Comparison of ENCODE assay signal across 8 cellular contexts in the genomic region with DNA sequence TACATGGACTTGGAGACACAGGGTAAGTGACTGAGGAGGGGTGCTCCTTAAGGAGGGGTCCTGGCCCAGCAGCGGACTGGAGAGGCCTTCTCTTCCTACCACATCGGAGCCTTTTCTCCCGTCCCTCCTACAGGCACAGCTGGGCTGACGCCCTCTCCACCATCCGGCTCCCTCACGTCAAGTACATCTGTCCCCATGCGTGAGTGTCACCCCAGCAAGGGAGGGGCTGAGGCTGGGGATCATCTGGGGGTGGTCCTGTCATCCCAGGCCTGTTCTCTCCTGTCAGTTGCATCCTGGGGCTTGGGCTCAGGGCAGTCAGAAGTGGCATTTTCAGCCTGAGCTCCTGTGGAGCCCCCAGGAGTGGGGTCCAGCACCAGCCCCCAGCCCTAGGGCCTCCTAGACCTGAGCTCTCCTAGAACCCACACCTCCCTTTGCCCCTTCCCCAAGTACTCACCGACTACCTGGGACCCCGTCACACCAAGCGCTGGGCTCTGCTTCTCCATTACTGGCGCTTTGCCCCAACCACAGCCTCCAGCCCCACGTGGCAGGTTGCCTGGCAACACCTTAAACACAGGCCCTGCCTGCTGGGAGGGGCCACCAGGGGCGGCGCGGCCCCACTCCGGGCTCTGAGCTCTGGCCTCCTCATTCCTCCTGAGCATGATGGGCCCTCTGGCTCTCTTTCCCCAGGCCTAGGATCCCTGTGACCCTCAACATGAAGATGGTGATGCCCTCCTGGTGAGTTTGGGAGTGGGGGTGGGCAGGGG. TPM values are rescaled to one million over a fixed set of nuclear protein-coding genes. Genes with fewer than 3 reads are reported as not detected.
DNase-seq lines count a peak whose midpoint lies in the region; ATAC-seq, FAIRE-seq and TF ChIP-seq lines count a peak whose summit lies in the region.

No MANE protein-coding gene starts in this region.

- no peak overlapping the region for H2BK5ac ChIP-seq in mesenchymal stem cell (ENCODE audit: low read depth, low read length, poor library complexity, severe bottlenecking)

- H3K4me2 ChIP-seq in GM12878 (ENCODE audit: control insufficient read depth, insufficient read depth), result no peak overlapping the region
- no peak overlapping the region for H3K4me2 ChIP-seq in mesenchymal stem cell (ENCODE audit: low read length, poor library complexity, severe bottlenecking)

- no peak overlapping the region for H3K23ac ChIP-seq in mesenchymal stem cell (ENCODE audit: low read length in 2 of 2)

- H3K18ac ChIP-seq in mesenchymal stem cell (ENCODE audit: low read depth in 1 of 2, low read length in 2 of 2), result no peak overlapping the region

- H3K27ac ChIP-seq in GM12878 (ENCODE audit: control insufficient read depth, insufficient read depth), result no peak overlapping the region
- no peak overlapping the region for H3K27ac ChIP-seq in mesenchymal stem cell (ENCODE audit: low read length, poor library complexity, severe bottlenecking)

- H3K9me3 ChIP-seq in GM12878 (replicated peaks; ENCODE audit: control insufficient read depth, insufficient read depth, low read length) (no peaks in the 10 kb centered on the region), mesenchymal stem cell (ENCODE audit: control insufficient read depth, low read length) (no peaks in the 10 kb centered on the region)

- H3K79me2 ChIP-seq in GM12878 (ENCODE audit: control insufficient read depth, insufficient read depth, low read length), result peaks cover 23% of the 10 kb centered on the region

- SMC1A ChIA-PET in GM12878 (lab: Charles Lee; ENCODE audit: uncharacterized antibody, unreplicated experiment), result no interaction called here

- intact Hi-C loops in GM12878 (cut with micrococcal nuclease; ENCODE audit: unreplicated experiment), result no loop called here

- H4K8ac ChIP-seq in mesenchymal stem cell (ENCODE audit: low read length), result no peak overlapping the region

- no peak for TF ChIP-seq CTCF in GM12878 (IDR thresholded peaks at IDR 0.05 in 2 of 3, conservative IDR thresholded peaks at IDR 0.05 in 1 of 3; ENCODE audit: control insufficient read depth in 2 of 3, extremely low read depth in 1 of 3, insufficient read depth in 1 of 3, low read depth in 3 of 3, low read length in 3 of 3)

- ATAC-seq in GM12878 (peak; percentile 37), GM21723 (IDR thresholded peaks at IDR 0.05; ENCODE audit: unreplicated experiment) (no peak), GM18909 (IDR thresholded peaks at IDR 0.05; ENCODE audit: poor library complexity, unreplicated experiment) (no peak)

- FAIRE-seq in GM12878 (lab: Jason Lieb, UNC) (no peak), GM19239 (lab: Jason Lieb, UNC) (no peak)

- POLR2A ChIA-PET in GM12878 (lab: Charles Lee), result interaction anchor here (1.2 kb wide), 1 partner anchor 14 kb away, joined by 7 read pairs; no protein-coding TSS in a partner anchor

- CTCF ChIA-PET in GM12878 (lab: Yijun Ruan, JAX), result interaction anchor here (0.9 to 1.4 kb wide), 3 partner anchors 14 to 18 kb away, joined by 3 to 4 read pairs (median 3); no protein-coding TSS in a partner anchor

- no peak overlapping the region for H3K14ac ChIP-seq in mesenchymal stem cell (ENCODE audit: low read length in 2 of 2)

- H3K36me3 ChIP-seq in GM12878 (ENCODE audit: control insufficient read depth in 2 of 2, insufficient read depth in 2 of 2, low read length in 1 of 2) (peaks cover 4 to 16% of the 10 kb centered on the region in 2 experiments; a peak in 3 of 4 replicates), mesenchymal stem cell (ENCODE audit: control insufficient read depth in 1 of 2, insufficient read depth in 2 of 2, low read depth in 1 of 2, low read length in 2 of 2) (peaks cover 44 to 54% of the 10 kb centered on the region in 2 experiments)

- peak overlapping the region in 1 of 2 experiments; percentile 15 for H2BK12ac ChIP-seq in mesenchymal stem cell (ENCODE audit: low read length in 2 of 2)

- H3K9ac ChIP-seq in GM12878 (ENCODE audit: control insufficient read depth, insufficient read depth, low read length) (no peak overlapping the region), mesenchymal stem cell (ENCODE audit: low read length) (peak overlapping the region; percentile 94)

- H2AFZ ChIP-seq in GM12878 (ENCODE audit: control insufficient read depth, low read depth, low read length), result no peak overlapping the region
- H2AFZ ChIP-seq in mesenchymal stem cell (ENCODE audit: low read depth, low read length), result no peak overlapping the region

- no peak overlapping the region for H3K4ac ChIP-seq in mesenchymal stem cell (ENCODE audit: low read depth in 1 of 2, low read length in 2 of 2)

- in situ Hi-C loops in GM12878 (cut with MboI), result loop anchor here (25.0 kb wide), 1 partner anchor 1444 kb away; the partner anchor contains the start of genes RSRP1 and SYF2

- no peak overlapping the region for H2BK120ac ChIP-seq in mesenchymal stem cell (ENCODE audit: low read depth, low read length)

- peaks cover 28% of the 10 kb centered on the region for H3K79me1 ChIP-seq in mesenchymal stem cell (replicated peaks; ENCODE audit: low read length, poor library complexity, severe bottlenecking)

- H3K4me1 ChIP-seq in GM12878 (ENCODE audit: control insufficient read depth, insufficient read depth, low read length) (0 out of 2 replicates have a peak, but pooled peaks cover 5% of the 10 kb centered on the region), mesenchymal stem cell (ENCODE audit: control insufficient read depth, insufficient read depth, low read depth, low read length) (peaks cover 36% of the 10 kb centered on the region)

- BruUV-seq in GM12878 (replicated peaks; lab: Mats Ljungman, UMichigan), result no TSS peak

- no peak overlapping the region for H2AK5ac ChIP-seq in mesenchymal stem cell (ENCODE audit: low read length, severe bottlenecking)

- no peak for TF ChIP-seq RAD21 in GM12878 (IDR thresholded peaks at IDR 0.05; ENCODE audit: insufficient read depth, low read depth, low read length)

- no peaks in the 10 kb centered on the region for H3K27me3 ChIP-seq in GM12878 (replicated peaks in 1 of 2; ENCODE audit: control insufficient read depth in 2 of 2, insufficient read depth in 2 of 2, low read length in 1 of 2)
- H3K27me3 ChIP-seq in mesenchymal stem cell (ENCODE audit: control insufficient read depth in 1 of 2, insufficient read depth in 1 of 2, low read length in 2 of 2), result no peaks in the 10 kb centered on the region

- TF ChIP-seq EP300 in GM12878 (IDR thresholded peaks at IDR 0.05; ENCODE audit: borderline replicate concordance in 1 of 2, control insufficient read depth in 1 of 2, low read depth in 2 of 2, low read length in 2 of 2), result no peak

- H4K20me1 ChIP-seq in GM12878 (ENCODE audit: control insufficient read depth, insufficient read depth), result no peaks in the 10 kb centered on the region

- peak; percentile 30; the same call in 1 of the 2 replicates for TF ChIP-seq POLR2A in GM12878 (IDR thresholded peaks at IDR 0.05; ENCODE audit: low read depth, low read length)

- no peak overlapping the region for H4K91ac ChIP-seq in mesenchymal stem cell (ENCODE audit: low read length)

- 69% methylated on average over 16 of the region's 16 CpGs for WGBS in GM12878 (ENCODE audit: insufficient coverage, insufficient replicate concordance, low lambda C conversion rate, missing lambda C conversion rate)
- WGBS in mesenchymal stem cell, result 94% methylated on average over 16 of the region's 16 CpGs

- no peak overlapping the region for H2BK15ac ChIP-seq in mesenchymal stem cell (ENCODE audit: low read depth, poor library complexity, severe bottlenecking)

- peak; percentile 44 for DNase-seq in CD1c-positive myeloid dendritic cell (ENCODE audit: extremely low spot score)
- peak; percentile 37 for DNase-seq in MV-4-11 (lab: John Stamatoyannopoulos, UW)
- no peak for DNase-seq in GM12878 (ENCODE audit: low read depth, low spot score)
- peak; percentile 43 for DNase-seq in mesenchymal stem cell
- DNase-seq in DMS153 (lab: John Stamatoyannopoulos, UW), result no peak
- DNase-seq in GM19239 (ENCODE audit: insufficient read length, low spot score), result no peak

- H3K4me3 ChIP-seq in GM12878 (no peak overlapping the region), mesenchymal stem cell (ENCODE audit: insufficient read depth in 1 of 2, low read depth in 1 of 2, low read length in 2 of 2) (no peak overlapping the region)

- RAD21 ChIA-PET in GM12878 (lab: Charles Lee; ENCODE audit: unreplicated experiment), result no interaction called here

RNA-seq across cellular contexts. Expression of gene LYPLA2, which starts 2.3 kb away (rescaled TPM):
- total RNA-seq in GM12878 (2013; cell fraction: nucleolus; rRNA removed), result 15.9 and 20.7 TPM in 2 replicates
- total RNA-seq in GM12878 (2014; rRNA removed) (94.0 and 107 TPM in 2 replicates), GM12878 (2014; rRNA removed; fragmentation: Illumina TruSeq; extraction: Trizol) (28.8 and 30.1 TPM in 2 replicates), GM12878 (2021) (77.0 and 79.6 TPM in 2 replicates)
- 23.2 TPM for polyA plus RNA-seq in GM12878 (2011; ENCODE audit: low read depth)
- polyA plus RNA-seq in GM12878 (2011; rRNA removed) (21.9 and 41.5 TPM in 2 replicates), GM12878 (2014; fragmentation: Illumina TruSeq; extraction: Trizol) (15.5 and 47.7 TPM in 2 replicates), GM12878 (2014; fragmentation: Nextera tagmentation; extraction: Ambion mirVana) (1 to 10 TPM; 2.7 to 5.9 TPM), GM12878 (2014; rRNA removed) (110 and 131 TPM in 2 replicates), GM12878 (2016; fragmentation: Nextera tagmentation; extraction: Ambion mirVana) (100 to 1,000 TPM; 116 to 129 TPM)
- polyA plus RNA-seq in GM12878 (2011; cell fraction: cytosol; rRNA removed), result 72.1 and 103 TPM in 2 replicates
- polyA plus RNA-seq in GM12878 (2011; cell fraction: nucleus; rRNA removed), result 115 and 123 TPM in 2 replicates
- 46.2 and 62.6 TPM in 2 replicates for polyA plus RNA-seq in GM12878 (2012)
- polyA minus RNA-seq in GM12878 (2011; rRNA and poly(A)+ RNA removed), result 25.5 and 47.7 TPM in 2 replicates
- 26.0 and 26.1 TPM in 2 replicates for polyA minus RNA-seq in GM12878 (2011; cell fraction: cytosol; rRNA and poly(A)+ RNA removed)
- 16.3 and 23.5 TPM in 2 replicates for polyA minus RNA-seq in GM12878 (2011; cell fraction: nucleus; rRNA and poly(A)+ RNA removed)
- 62.5 TPM for polyA plus RNA-seq in mesenchymal stem cell (2013, experiment 1 of 2)
- polyA plus RNA-seq in mesenchymal stem cell (2013, experiment 2 of 2), result 61.5 TPM

RNA-seq across cellular contexts. Expression of gene GALE, which starts 7.4 kb away (rescaled TPM):
- 22.6 and 31.0 TPM in 2 replicates for total RNA-seq in GM12878 (2013; cell fraction: nucleolus; rRNA removed)
- total RNA-seq in GM12878 (2014; rRNA removed), result 46.8 and 51.6 TPM in 2 replicates
- 24.2 and 27.6 TPM in 2 replicates for total RNA-seq in GM12878 (2014; rRNA removed; fragmentation: Illumina TruSeq; extraction: Trizol)
- 41.7 and 47.5 TPM in 2 replicates for total RNA-seq in GM12878 (2021)
- polyA plus RNA-seq in GM12878 (2011; ENCODE audit: low read depth), result 11.5 TPM
- 14.5 and 23.8 TPM in 2 replicates for polyA plus RNA-seq in GM12878 (2011; rRNA removed)
- 35.5 and 41.5 TPM in 2 replicates for polyA plus RNA-seq in GM12878 (2011; cell fraction: cytosol; rRNA removed)
- 46.5 and 47.9 TPM in 2 replicates for polyA plus RNA-seq in GM12878 (2011; cell fraction: nucleus; rRNA removed)
- 21.1 and 26.8 TPM in 2 replicates for polyA plus RNA-seq in GM12878 (2012)
- polyA plus RNA-seq in GM12878 (2014; fragmentation: Illumina TruSeq; extraction: Trizol), result 23.6 and 34.0 TPM in 2 replicates
- 1 to 10 TPM; 4.2 to 10.0 TPM for polyA plus RNA-seq in GM12878 (2014; fragmentation: Nextera tagmentation; extraction: Ambion mirVana)
- 50.2 and 50.8 TPM in 2 replicates for polyA plus RNA-seq in GM12878 (2014; rRNA removed)
- polyA plus RNA-seq in GM12878 (2016; fragmentation: Nextera tagmentation; extraction: Ambion mirVana), result 10 to 100 TPM; 72.2 to 93.7 TPM
- 10.7 and 20.4 TPM in 2 replicates for polyA minus RNA-seq in GM12878 (2011; rRNA and poly(A)+ RNA removed)
- polyA minus RNA-seq in GM12878 (2011; cell fraction: cytosol; rRNA and poly(A)+ RNA removed), result 10.0 and 10.7 TPM in 2 replicates
- polyA minus RNA-seq in GM12878 (2011; cell fraction: nucleus; rRNA and poly(A)+ RNA removed), result 7.7 and 12.5 TPM in 2 replicates
- 44.9 TPM for polyA plus RNA-seq in mesenchymal stem cell (2013, experiment 1 of 2)
- 45.0 TPM for polyA plus RNA-seq in mesenchymal stem cell (2013, experiment 2 of 2)

RNA-seq across cellular contexts. Expression of gene PITHD1, which starts 15.0 kb away (rescaled TPM):
- total RNA-seq in GM12878 (2013; cell fraction: nucleolus; rRNA removed), result 19.1 and 27.2 TPM in 2 replicates
- 75.6 and 81.1 TPM in 2 replicates for total RNA-seq in GM12878 (2014; rRNA removed)
- 64.2 and 68.6 TPM in 2 replicates for total RNA-seq in GM12878 (2014; rRNA removed; fragmentation: Illumina TruSeq; extraction: Trizol)
- total RNA-seq in GM12878 (2021), result 61.7 and 65.5 TPM in 2 replicates
- 51.3 TPM for polyA plus RNA-seq in GM12878 (2011; ENCODE audit: low read depth)
- polyA plus RNA-seq in GM12878 (2011; rRNA removed), result 80.5 and 82.2 TPM in 2 replicates
- polyA plus RNA-seq in GM12878 (2011; cell fraction: cytosol; rRNA removed), result 52.2 and 60.4 TPM in 2 replicates
- 41.3 and 41.4 TPM in 2 replicates for polyA plus RNA-seq in GM12878 (2011; cell fraction: nucleus; rRNA removed)
- polyA plus RNA-seq in GM12878 (2012), result 43.9 and 44.2 TPM in 2 replicates
- 64.4 and 69.9 TPM in 2 replicates for polyA plus RNA-seq in GM12878 (2014; fragmentation: Illumina TruSeq; extraction: Trizol)
- polyA plus RNA-seq in GM12878 (2014; fragmentation: Nextera tagmentation; extraction: Ambion mirVana), result 10 to 100 TPM; 23.7 to 43.3 TPM
- 69.6 and 72.6 TPM in 2 replicates for polyA plus RNA-seq in GM12878 (2014; rRNA removed)
- 10 to 100 TPM; 64.8 to 73.2 TPM for polyA plus RNA-seq in GM12878 (2016; fragmentation: Nextera tagmentation; extraction: Ambion mirVana)
- polyA minus RNA-seq in GM12878 (2011; rRNA and poly(A)+ RNA removed), result 15.8 and 23.9 TPM in 2 replicates
- 7.1 and 9.4 TPM in 2 replicates for polyA minus RNA-seq in GM12878 (2011; cell fraction: cytosol; rRNA and poly(A)+ RNA removed)
- 8.7 and 15.4 TPM in 2 replicates for polyA minus RNA-seq in GM12878 (2011; cell fraction: nucleus; rRNA and poly(A)+ RNA removed)
- polyA plus RNA-seq in mesenchymal stem cell (2013, experiment 1 of 2), result 16.0 TPM
- polyA plus RNA-seq in mesenchymal stem cell (2013, experiment 2 of 2), result 16.3 TPM

RNA-seq across cellular contexts. Expression of gene HMGCL, which starts 32.0 kb away (rescaled TPM):
- total RNA-seq in GM12878 (2013; cell fraction: nucleolus; rRNA removed), result 49.0 and 49.4 TPM in 2 replicates
- 34.2 and 35.9 TPM in 2 replicates for total RNA-seq in GM12878 (2014; rRNA removed)
- total RNA-seq in GM12878 (2014; rRNA removed; fragmentation: Illumina TruSeq; extraction: Trizol), result 29.4 and 34.0 TPM in 2 replicates
- total RNA-seq in GM12878 (2021), result 29.4 and 33.1 TPM in 2 replicates
- 32.9 TPM for polyA plus RNA-seq in GM12878 (2011; ENCODE audit: low read depth)
- polyA plus RNA-seq in GM12878 (2011; rRNA removed), result 30.6 and 35.5 TPM in 2 replicates
- 35.9 and 40.0 TPM in 2 replicates for polyA plus RNA-seq in GM12878 (2011; cell fraction: cytosol; rRNA removed)
- polyA plus RNA-seq in GM12878 (2011; cell fraction: nucleus; rRNA removed), result 21.1 and 28.7 TPM in 2 replicates
- polyA plus RNA-seq in GM12878 (2012), result 32.2 and 51.7 TPM in 2 replicates
- polyA plus RNA-seq in GM12878 (2014; fragmentation: Illumina TruSeq; extraction: Trizol), result 28.0 and 34.2 TPM in 2 replicates
- 100 to 1,000 TPM in 1 of 2 experiments, 10 to 100 TPM in 1; 75.9 to 127 TPM for polyA plus RNA-seq in GM12878 (2014; fragmentation: Nextera tagmentation; extraction: Ambion mirVana)
- 32.1 and 37.3 TPM in 2 replicates for polyA plus RNA-seq in GM12878 (2014; rRNA removed)
- 10 to 100 TPM; 40.1 to 40.5 TPM for polyA plus RNA-seq in GM12878 (2016; fragmentation: Nextera tagmentation; extraction: Ambion mirVana)
- 25.5 and 28.4 TPM in 2 replicates for polyA minus RNA-seq in GM12878 (2011; rRNA and poly(A)+ RNA removed)
- polyA minus RNA-seq in GM12878 (2011; cell fraction: cytosol; rRNA and poly(A)+ RNA removed), result 6.3 and 8.2 TPM in 2 replicates
- 8.8 and 12.3 TPM in 2 replicates for polyA minus RNA-seq in GM12878 (2011; cell fraction: nucleus; rRNA and poly(A)+ RNA removed)
- 24.4 TPM for polyA plus RNA-seq in mesenchymal stem cell (2013, experiment 1 of 2)
- polyA plus RNA-seq in mesenchymal stem cell (2013, experiment 2 of 2), result 23.7 TPM

RNA-seq across cellular contexts. Expression of gene ELOA, which starts 49.9 kb away (rescaled TPM):
- total RNA-seq in GM12878 (2013; cell fraction: nucleolus; rRNA removed), result 28.4 and 30.8 TPM in 2 replicates
- total RNA-seq in GM12878 (2014; rRNA removed) (31.3 and 31.8 TPM in 2 replicates), GM12878 (2014; rRNA removed; fragmentation: Illumina TruSeq; extraction: Trizol) (44.2 and 47.9 TPM in 2 replicates), GM12878 (2021) (46.2 and 46.6 TPM in 2 replicates)
- 17.7 TPM for polyA plus RNA-seq in GM12878 (2011; ENCODE audit: low read depth)
- polyA plus RNA-seq in GM12878 (2011; rRNA removed) (23.5 and 25.7 TPM in 2 replicates), GM12878 (2014; fragmentation: Illumina TruSeq; extraction: Trizol) (56.4 and 63.3 TPM in 2 replicates), GM12878 (2014; fragmentation: Nextera tagmentation; extraction: Ambion mirVana) (10 to 100 TPM; 20.1 to 24.8 TPM), GM12878 (2014; rRNA removed) (30.8 and 33.4 TPM in 2 replicates), GM12878 (2016; fragmentation: Nextera tagmentation; extraction: Ambion mirVana) (10 to 100 TPM; 57.7 to 63.6 TPM)
- 15.8 and 16.9 TPM in 2 replicates for polyA plus RNA-seq in GM12878 (2011; cell fraction: cytosol; rRNA removed)
- polyA plus RNA-seq in GM12878 (2011; cell fraction: nucleus; rRNA removed), result 24.1 and 27.3 TPM in 2 replicates
- polyA plus RNA-seq in GM12878 (2012), result 26.6 and 26.9 TPM in 2 replicates
- polyA minus RNA-seq in GM12878 (2011; rRNA and poly(A)+ RNA removed), result 16.8 and 18.0 TPM in 2 replicates
- 13.8 and 16.6 TPM in 2 replicates for polyA minus RNA-seq in GM12878 (2011; cell fraction: cytosol; rRNA and poly(A)+ RNA removed)
- 8.3 and 14.5 TPM in 2 replicates for polyA minus RNA-seq in GM12878 (2011; cell fraction: nucleus; rRNA and poly(A)+ RNA removed)
- 29.3 TPM for polyA plus RNA-seq in mesenchymal stem cell (2013, experiment 1 of 2)
- 28.1 TPM for polyA plus RNA-seq in mesenchymal stem cell (2013, experiment 2 of 2)

Comparison
In these comparisons a context has a peak if more than half of its experiments do, and no peak if none do; other contexts are left out.
1. DNase-seq: peak in CD1c-positive myeloid dendritic cell (single experiment), MV-4-11 (single experiment) and mesenchymal stem cell (single experiment); none in GM12878 (single experiment), DMS153 (single experiment) and GM19239 (single experiment).